8 cellular contexts compared by ENCODE assay signal in genomic region chr11:86955111-86955673, GRCh38. TPM values are rescaled to one million over a fixed set of nuclear protein-coding genes. Genes with fewer than 3 reads are reported as not detected.
DNase-seq lines count a peak whose midpoint lies in the region; ATAC-seq and TF ChIP-seq lines count a peak whose summit lies in the region.

FZD4 (minus strand) TSS chr11:86955395; CDS start chr11:86955085, 310 bp downstream.

- H3F3A ChIP-seq in DOHH2 (ENCODE audit: control insufficient read depth, insufficient read depth) (no peaks in the 10 kb centered on the region), OCI-LY1 (ENCODE audit: insufficient read depth, low read length) (no peaks in the 10 kb centered on the region)

- H3K36me3 Mint-ChIP-seq in activated naive CD4-positive, alpha-beta T cell treated with anti-CD3 and anti-CD28 coated beads for 36 hours (ENCODE audit: low read depth) = no peaks in the 10 kb centered on the region
- H3K36me3 Mint-ChIP-seq in nephron progenitor cell (ENCODE audit: low read depth) = peaks cover 28% of the 10 kb centered on the region

- ATAC-seq in GM21515 (IDR thresholded peaks at IDR 0.05; ENCODE audit: unreplicated experiment) = peak; percentile 97

- TF ChIP-seq CTCF in DOHH2 (IDR thresholded peaks at IDR 0.05; ENCODE audit: low read depth, low read length, poor library complexity, severe bottlenecking) (no peak), OCI-LY1 (IDR thresholded peaks at IDR 0.05; ENCODE audit: low read length) (no peak), nephron progenitor cell (IDR thresholded peaks at IDR 0.05) (no peak), tibial artery (IDR thresholded peaks at IDR 0.05) (peak in 1 of 2 experiments; percentile 20)

- H3K9me3 Mint-ChIP-seq in activated naive CD4-positive, alpha-beta T cell treated with anti-CD3 and anti-CD28 coated beads for 36 hours = no peaks in the 10 kb centered on the region
- H3K9me3 Mint-ChIP-seq in nephron progenitor cell = peaks cover 8% of the 10 kb centered on the region

- H3K27ac ChIP-seq in DOHH2 (ENCODE audit: low read depth, low read length) (no peak within 1 kb of the TSS), OCI-LY1 (ENCODE audit: low read depth, low read length, poor library complexity, severe bottlenecking) (no peak within 1 kb of the TSS), tibial artery (peak within 1 kb of the TSS; percentile 90)

- DNase-seq in HT1080 (ENCODE audit: low read depth) (peak; percentile 81), foreskin melanocyte (peak; percentile 68), nephron progenitor cell (peak; percentile 94), tibial artery (peak; percentile 86 to 94)
- peak; percentile 39 for DNase-seq in activated naive CD4-positive, alpha-beta T cell treated with anti-CD3 and anti-CD28 coated beads for 36 hours

- peak within 1 kb of the TSS; percentile 69 for H3K4me3 ChIP-seq in DOHH2 (ENCODE audit: low read length)
- H3K4me3 ChIP-seq in OCI-LY1 (ENCODE audit: low read depth, low read length, poor library complexity, severe bottlenecking) = peak within 1 kb of the TSS; percentile 72
- H3K4me3 ChIP-seq in tibial artery = peak within 1 kb of the TSS; percentile 88 to 89

- peak within 1 kb of the TSS; percentile 59; the same call in 1 of the 2 replicates for H3K9ac ChIP-seq in OCI-LY1 (ENCODE audit: low read length)

- H3K27me3 ChIP-seq in DOHH2 (ENCODE audit: control insufficient read depth, low read length) = peaks cover 35% of the 10 kb centered on the region
- H3K27me3 ChIP-seq in OCI-LY1 (ENCODE audit: insufficient read depth, low read length) = peaks cover 4% of the 10 kb centered on the region; the same call in 1 of the 2 replicates
- no peaks in the 10 kb centered on the region for H3K27me3 ChIP-seq in tibial artery

- H3K27ac Mint-ChIP-seq in activated naive CD4-positive, alpha-beta T cell treated with anti-CD3 and anti-CD28 coated beads for 36 hours = no peak within 1 kb of the TSS
- H3K27ac Mint-ChIP-seq in nephron progenitor cell = peak within 1 kb of the TSS; percentile 95

- no peaks in the 10 kb centered on the region for H3K9me2 ChIP-seq in DOHH2 (replicated peaks; ENCODE audit: control insufficient read depth, low read length)
- no peaks in the 10 kb centered on the region for H3K9me2 ChIP-seq in OCI-LY1 (ENCODE audit: low read depth, low read length)

- peak within 1 kb of the TSS; percentile 78 for H3K4me3 Mint-ChIP-seq in activated naive CD4-positive, alpha-beta T cell treated with anti-CD3 and anti-CD28 coated beads for 36 hours
- peak within 1 kb of the TSS; percentile 95 for H3K4me3 Mint-ChIP-seq in nephron progenitor cell

- H3K27me3 Mint-ChIP-seq in activated naive CD4-positive, alpha-beta T cell treated with anti-CD3 and anti-CD28 coated beads for 36 hours (ENCODE audit: low read depth) = peaks cover 50% of the 10 kb centered on the region
- peaks cover 14% of the 10 kb centered on the region for H3K27me3 Mint-ChIP-seq in nephron progenitor cell (ENCODE audit: low read depth, poor library complexity)

- intact Hi-C loops in activated naive CD4-positive, alpha-beta T cell treated with anti-CD3 and anti-CD28 coated beads for 36 hours (cut with micrococcal nuclease) = loop anchor here (2.0 kb wide), 1 partner anchor 82 kb away; the partner anchor contains the start of gene TMEM135
- intact Hi-C loops in tibial artery (cut with DNase I; ENCODE audit: low total_unique reads) = loop anchor here (1.0 kb wide), 1 partner anchor 82 kb away; the partner anchor contains the start of gene TMEM135

- H3K79me2 ChIP-seq in DOHH2 (ENCODE audit: control insufficient read depth, low read length) = no peaks in the 10 kb centered on the region
- H3K79me2 ChIP-seq in OCI-LY1 (ENCODE audit: insufficient read depth, low read length) = no peaks in the 10 kb centered on the region

- no peak within 1 kb of the TSS for H2AFZ ChIP-seq in OCI-LY1 (ENCODE audit: low read length)

- H3K9me3 ChIP-seq in DOHH2 (ENCODE audit: control insufficient read depth, insufficient read depth, low read length) (no peaks in the 10 kb centered on the region), OCI-LY1 (ENCODE audit: low read length) (no peaks in the 10 kb centered on the region), tibial artery (no peaks in the 10 kb centered on the region)

- H3K4me2 ChIP-seq in DOHH2 (ENCODE audit: low read length) (peak within 1 kb of the TSS; percentile 81), OCI-LY1 (ENCODE audit: low read length) (peak within 1 kb of the TSS; percentile 87)

- H3K4me1 ChIP-seq in DOHH2 (ENCODE audit: control insufficient read depth, low read length) (peaks cover 9% of the 10 kb centered on the region; the same call in 1 of the 2 replicates), OCI-LY1 (ENCODE audit: insufficient read depth, low read length, severe bottlenecking) (peaks cover 13% of the 10 kb centered on the region), tibial artery (peaks cover 0 to 47% (median 32%) of the 10 kb centered on the region in 4 donors)

- peaks cover 10% of the 10 kb centered on the region for H3K4me1 Mint-ChIP-seq in activated naive CD4-positive, alpha-beta T cell treated with anti-CD3 and anti-CD28 coated beads for 36 hours (ENCODE audit: low read depth)
- H3K4me1 Mint-ChIP-seq in nephron progenitor cell = peaks cover 80% of the 10 kb centered on the region

- no peaks in the 10 kb centered on the region for H3K36me3 ChIP-seq in DOHH2 (ENCODE audit: control insufficient read depth, low read length)
- H3K36me3 ChIP-seq in OCI-LY1 (ENCODE audit: insufficient read depth, low read length) = no peaks in the 10 kb centered on the region
- H3K36me3 ChIP-seq in tibial artery = peaks cover 16 to 17% (median 16%) of the 10 kb centered on the region in 3 donors

- CTCF ChIA-PET in activated naive CD4-positive, alpha-beta T cell treated with anti-CD3 and anti-CD28 coated beads for 36 hours (lab: Charles Lee) = interaction anchor here (1.0 to 1.5 kb wide), 2 partner anchors 20 to 398 kb away, joined by 3 to 4 read pairs; no protein-coding TSS in a partner anchor

- no peaks in the 10 kb centered on the region for H4K20me1 ChIP-seq in DOHH2 (ENCODE audit: control insufficient read depth, insufficient read depth, low read depth, low read length)
- H4K20me1 ChIP-seq in OCI-LY1 (ENCODE audit: insufficient read depth, low read length) = no peaks in the 10 kb centered on the region

RNA-seq across cellular contexts. Expression of gene FZD4, which starts in this region (rescaled TPM):
- 3.0 and 5.4 TPM in 2 replicates for total RNA-seq in HT1080 (2014; rRNA removed; shearing (Covaris generic))
- 3.0 and 3.6 TPM in 2 replicates for polyA plus RNA-seq in HT1080 (2015; cell fraction: cytosol; rRNA removed)
- polyA plus RNA-seq in HT1080 (2015; cell fraction: nucleus; rRNA removed) = 5.5 and 5.9 TPM in 2 replicates
- under 1 TPM; 0.38 to 0.42 TPM for total RNA-seq in activated naive CD4-positive, alpha-beta T cell treated with anti-CD3 and anti-CD28 coated beads for 36 hours

Comparison
In these comparisons a context has a peak if more than half of its experiments do, and no peak if none do; other contexts are left out.
1. Peak in DNase-seq in activated naive CD4-positive, alpha-beta T cell treated with anti-CD3 and anti-CD28 coated beads for 36 hours; RNA of the gene not detected or under 1 TPM.
2. H3K27ac ChIP-seq: peak in tibial artery (2 of 2); none in DOHH2 (single experiment) and OCI-LY1 (single experiment).
3. DNase-seq: peak in every context shown above with its lines; median percentile 94 in nephron progenitor cell; 90 in tibial artery; 81 in HT1080; 68 in foreskin melanocyte; 39 in activated naive CD4-positive, alpha-beta T cell treated with anti-CD3 and anti-CD28 coated beads for 36 hours.
4. Peak in every context shown above with its lines, with median percentiles within 50 percentile points of each other: H3K4me3 ChIP-seq.